Comparison of ENCODE assay signal across 11 cellular contexts in the genomic region with DNA sequence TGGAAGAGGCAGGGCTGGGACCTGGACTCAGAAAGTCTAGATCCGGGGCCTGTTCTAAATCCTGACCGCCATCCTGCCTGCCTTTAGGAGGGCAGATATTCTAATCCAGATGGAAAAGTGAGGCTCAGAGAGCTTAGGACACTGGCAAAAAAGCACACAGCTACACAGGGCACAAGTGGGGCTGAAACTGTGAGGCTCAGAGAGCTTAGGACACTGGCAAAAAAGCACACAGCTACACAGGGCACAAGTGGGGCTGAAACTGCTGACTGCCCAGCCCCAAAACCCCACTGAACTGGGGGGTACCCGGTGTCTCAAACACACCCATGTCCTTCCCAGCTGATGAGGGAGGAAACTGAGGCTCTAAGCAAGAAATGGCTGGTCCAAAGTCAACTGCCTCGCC. TPM values are rescaled to one million over a fixed set of nuclear protein-coding genes. Genes with fewer than 3 reads are reported as not detected.
DNase-seq lines count a peak whose midpoint lies in the region; ATAC-seq and TF ChIP-seq lines count a peak whose summit lies in the region.
"Had no signal": no experiment of that assay in that cellular context is flagged by ENCODE, and none has a peak within 500 bp of the region (broad histone marks: within the 10 kb centered on the region; RNA-seq: fewer than 3 reads in every experiment).

No MANE protein-coding gene starts in this region.

- H4K20me1 ChIP-seq in IMR-90 (ENCODE audit: insufficient read depth, low read length), result no peaks in the 10 kb centered on the region; the same call in 1 of the 2 replicates

- H3K27me3 ChIP-seq in A673 (replicated peaks; ENCODE audit: insufficient read depth, low read depth, low read length, poor library complexity) (no peaks in the 10 kb centered on the region), IMR-90 (ENCODE audit: control insufficient read depth, insufficient read depth, low read length) (no peaks in the 10 kb centered on the region), dorsolateral prefrontal cortex (no peaks in the 10 kb centered on the region), muscle layer of duodenum (ENCODE audit: low read depth, low read length) (no peaks in the 10 kb centered on the region)

- peak overlapping the region; percentile 100 for H2AK9ac ChIP-seq in IMR-90 (replicated peaks; ENCODE audit: low read depth, low read length, poor library complexity)

- peak overlapping the region; percentile 96 for H2AK5ac ChIP-seq in IMR-90 (ENCODE audit: low read depth, low read length)

- peak overlapping the region; percentile 98 for H4K91ac ChIP-seq in IMR-90 (ENCODE audit: insufficient read depth, low read depth, low read length)

- peak overlapping the region; percentile 97 for H3K9ac ChIP-seq in IMR-90 (ENCODE audit: low read depth, low read length)

- POLR2A ChIA-PET in A673 (lab: Charles Lee; ENCODE audit: low non-redundant PET), result interaction anchor here (1.0 kb wide), 1 partner anchor 10 kb away, joined by 3 read pairs; no protein-coding TSS in a partner anchor
- POLR2A ChIA-PET in IMR-90 (lab: Charles Lee; ENCODE audit: unreplicated experiment), result no interaction called here

- H3K9me1 ChIP-seq in IMR-90 (ENCODE audit: insufficient read depth, low read length), result peaks cover 7% of the 10 kb centered on the region

- no peak for TF ChIP-seq CTCF in A673 (conservative IDR thresholded peaks at IDR 0.05; ENCODE audit: low read depth, low read length)
- TF ChIP-seq CTCF in IMR-90 (conservative IDR thresholded peaks at IDR 0.05; ENCODE audit: low read depth, low read length), result no peak
- TF ChIP-seq CTCF in dorsolateral prefrontal cortex (IDR thresholded peaks at IDR 0.05 in 54 of 56, conservative IDR thresholded peaks at IDR 0.05 in 2 of 56; ENCODE audit: low read depth in 1 of 56, partially characterized antibody in 56 of 56), result no peak

- H3K9me3 ChIP-seq in A673 (ENCODE audit: low read depth, low read length, poor library complexity, severe bottlenecking) (no peaks in the 10 kb centered on the region), IMR-90 (ENCODE audit: control insufficient read depth, insufficient read depth, low read length) (no peaks in the 10 kb centered on the region), muscle layer of duodenum (ENCODE audit: control insufficient read depth in 1 of 2, low read length in 2 of 2) (no peaks in the 10 kb centered on the region)

- H3K27ac ChIP-seq in A673 (ENCODE audit: low read depth, low read length, poor library complexity, severe bottlenecking) (peak overlapping the region; percentile 99), IMR-90 (ENCODE audit: insufficient read depth, low read length) (peak overlapping the region; percentile 97), dorsolateral prefrontal cortex (peak overlapping the region in 43 of 59 donors; percentile 96 to 100 (median 100)), muscle layer of duodenum (ENCODE audit: low read length) (no peak overlapping the region)

- intact Hi-C loops in A673 (cut with micrococcal nuclease; ENCODE audit: unreplicated experiment), result loop anchor here (10.0 kb wide), 1 partner anchor 380 kb away; a partner anchor contains a TSS
- intact Hi-C loops in IMR-90 (cut with micrococcal nuclease), result loop anchor here (5.0 kb wide), 1 partner anchor 152 kb away; a partner anchor contains a TSS
- intact Hi-C loops in dorsolateral prefrontal cortex (cut with DNase I), result loop anchor here in 1 of 2 donors (10.0 kb wide), 1 partner anchor 390 kb away; a partner anchor contains a TSS

- CTCF ChIA-PET in A673 (lab: Charles Lee), result no interaction called here
- CTCF ChIA-PET in IMR-90 (lab: Yijun Ruan, JAX), result no interaction called here

- peak overlapping the region; percentile 78; the same call in 1 of the 2 replicates for H3K23ac ChIP-seq in IMR-90 (ENCODE audit: low read depth, low read length)

- H2AFZ ChIP-seq in IMR-90 (replicated peaks; ENCODE audit: low read length, poor library complexity), result peak overlapping the region; percentile 17

- peak overlapping the region; percentile 98 for H3K4ac ChIP-seq in IMR-90 (ENCODE audit: low read depth, low read length)

- peak overlapping the region; percentile 97 to 98 for H4K8ac ChIP-seq in IMR-90 (ENCODE audit: low read depth in 2 of 2, low read length in 2 of 2)

- TF ChIP-seq POLR2A in IMR-90 (IDR thresholded peaks at IDR 0.05; ENCODE audit: low read depth, low read length), result no peak

- H3K36me3 ChIP-seq in A673 (ENCODE audit: insufficient read depth, low read length, poor library complexity, severe bottlenecking) (peaks cover 13% of the 10 kb centered on the region), IMR-90 (ENCODE audit: control insufficient read depth, insufficient read depth, low read length) (peaks cover 12% of the 10 kb centered on the region; the same call in 1 of the 2 replicates), muscle layer of duodenum (ENCODE audit: control insufficient read depth in 1 of 2, insufficient read depth in 2 of 2, low read length in 2 of 2) (peaks cover 6 to 25% of the 10 kb centered on the region in 2 donors)

- no peak overlapping the region for H2BK20ac ChIP-seq in IMR-90 (ENCODE audit: low read depth, low read length)

- H3K79me1 ChIP-seq in IMR-90 (ENCODE audit: low read depth in 1 of 2, low read length in 2 of 2), result peaks cover 27 to 65% of the 10 kb centered on the region in 2 experiments

- DNase-seq in A673 (ENCODE audit: low spot score), result no peak
- DNase-seq in IMR-90, result no peak
- no peak for DNase-seq in dorsolateral prefrontal cortex
- no peak for DNase-seq in NCI-H1092 (lab: John Stamatoyannopoulos, UW)
- DNase-seq: activated CD8-positive, alpha-beta T cell treated with anti-CD3 and anti-CD28 coated beads for 36 hours; effector CD4-positive, alpha-beta T cell; NK-92 treated with Interleukin-12 subunit alpha and Interleukin-12 subunit beta, amount 100 ng/mL, for 24 hours had no signal

- peak overlapping the region; percentile 99 for H4K5ac ChIP-seq in IMR-90 (ENCODE audit: low read depth, low read length)

- peak overlapping the region; percentile 95 for H3K4me3 ChIP-seq in A673 (ENCODE audit: low read depth, low read length, poor library complexity, severe bottlenecking)
- peak overlapping the region; percentile 63 for H3K4me3 ChIP-seq in IMR-90 (ENCODE audit: insufficient read depth, low read depth, low read length)
- H3K4me3 ChIP-seq in dorsolateral prefrontal cortex, result peak overlapping the region in 55 of 59 donors; percentile 71 to 100 (median 96)
- H3K4me3 ChIP-seq in muscle layer of duodenum (ENCODE audit: low read depth in 1 of 2, low read length in 2 of 2), result peak overlapping the region; percentile 92 to 93

- no peak overlapping the region for H3K18ac ChIP-seq in IMR-90 (ENCODE audit: low read depth, low read length)

- H2BK120ac ChIP-seq in IMR-90 (ENCODE audit: low read depth, low read length), result no peak overlapping the region

- H3K4me1 ChIP-seq in A673 (ENCODE audit: insufficient read depth, low read length, poor library complexity, severe bottlenecking) (peaks cover 23% of the 10 kb centered on the region), IMR-90 (ENCODE audit: control insufficient read depth, insufficient read depth, low read length) (peaks cover 8% of the 10 kb centered on the region), muscle layer of duodenum (ENCODE audit: control insufficient read depth in 1 of 2, insufficient read depth in 2 of 2, low read length in 2 of 2) (peaks cover 14 to 37% of the 10 kb centered on the region in 2 donors)

- no peak for TF ChIP-seq RAD21 in IMR-90 (IDR thresholded peaks at IDR 0.05; ENCODE audit: low read length)

- BruUV-seq in A673 (replicated peaks; lab: Mats Ljungman, UMichigan) (no TSS peak), IMR-90 (replicated peaks; lab: Mats Ljungman, UMichigan) (no TSS peak)

- no peak overlapping the region for H3K56ac ChIP-seq in IMR-90 (ENCODE audit: extremely low read depth, insufficient read depth, low read length)

- H2BK15ac ChIP-seq in IMR-90 (ENCODE audit: low read depth, low read length), result no peak overlapping the region

- H3K4me2 ChIP-seq in IMR-90 (ENCODE audit: low read depth, low read length), result peak overlapping the region; percentile 99

- 100% methylated on average over 2 of the region's 4 CpGs; no CpG with 5 or more reads in 1 of the 2 experiments for WGBS in IMR-90 (ENCODE audit: extremely low coverage in 2 of 2, insufficient read length in 1 of 2), 2 experiments

- ATAC-seq in IMR-90 (ENCODE audit: low read depth), result no peak
- no peak for ATAC-seq in HG02571 (IDR thresholded peaks at IDR 0.05; ENCODE audit: unreplicated experiment)
- no peak for ATAC-seq in HG03025 (IDR thresholded peaks at IDR 0.05; ENCODE audit: low FRiP score, unreplicated experiment)
- ATAC-seq in GM21367 (IDR thresholded peaks at IDR 0.05; ENCODE audit: unreplicated experiment), result no peak
- ATAC-seq: activated CD8-positive, alpha-beta T cell treated with anti-CD3 and anti-CD28 coated beads for 36 hours had no signal

- dilution Hi-C loops in IMR-90 (cut with HindIII; ENCODE audit: low sequenced_read_pairs, unreplicated experiment), result no loop called here

- H2BK5ac ChIP-seq in IMR-90 (ENCODE audit: low read depth, low read length, poor library complexity, severe bottlenecking), result peak overlapping the region; percentile 96

- peak overlapping the region; percentile 98 for H3K14ac ChIP-seq in IMR-90 (replicated peaks; ENCODE audit: low read depth, low read length)

- in situ Hi-C loops in IMR-90 (cut with MboI; ENCODE audit: low sequenced_read_pairs), result no loop called here

RNA-seq across cellular contexts. Expression of a gene that starts 2.0 kb away (rescaled TPM):
- total RNA-seq in A673 (2021) (80.3 and 81.5 TPM in 2 replicates), IMR-90 (2012; rRNA removed) (3.6 and 5.0 TPM in 2 replicates), dorsolateral prefrontal cortex (10 to 100 TPM; 19.9 to 42.2 (median 27.8) TPM)
- 54.4 and 68.7 TPM in 2 replicates for polyA plus RNA-seq in IMR-90 (2012; rRNA removed)
- polyA plus RNA-seq in IMR-90 (2012; cell fraction: cytosol; rRNA removed), result 58.5 and 76.0 TPM in 2 replicates
- polyA plus RNA-seq in IMR-90 (2012; cell fraction: nucleus; rRNA removed; ENCODE audit: low replicate concordance), result 78.4 and 102 TPM in 2 replicates

RNA-seq across cellular contexts. Expression of a gene that starts 2.3 kb away (rescaled TPM):
- total RNA-seq in A673 (2021) (35.1 and 40.0 TPM in 2 replicates), IMR-90 (2012; rRNA removed) (1.1 and 1.4 TPM in 2 replicates), dorsolateral prefrontal cortex (100 to 1,000 TPM in 14 of 120 experiments, 10 to 100 TPM in 106; 61.4 to 116 (median 85.9) TPM)
- polyA plus RNA-seq in IMR-90 (2012; rRNA removed), result 26.8 and 27.8 TPM in 2 replicates
- polyA plus RNA-seq in IMR-90 (2012; cell fraction: cytosol; rRNA removed), result 18.6 and 33.5 TPM in 2 replicates
- 40.7 and 82.6 TPM in 2 replicates for polyA plus RNA-seq in IMR-90 (2012; cell fraction: nucleus; rRNA removed; ENCODE audit: low replicate concordance)

RNA-seq across cellular contexts. Expression of a gene that starts 7.8 kb away (rescaled TPM):
- total RNA-seq in A673 (2021) (122 and 130 TPM in 2 replicates), IMR-90 (2012; rRNA removed) (10.6 and 14.2 TPM in 2 replicates), dorsolateral prefrontal cortex (10 to 100 TPM; 26.3 to 92.5 (median 46.7) TPM)
- polyA plus RNA-seq in IMR-90 (2012; rRNA removed), result 25.0 and 33.0 TPM in 2 replicates
- 16.7 and 18.1 TPM in 2 replicates for polyA plus RNA-seq in IMR-90 (2012; cell fraction: cytosol; rRNA removed)
- 171 and 356 TPM in 2 replicates for polyA plus RNA-seq in IMR-90 (2012; cell fraction: nucleus; rRNA removed; ENCODE audit: low replicate concordance)

RNA-seq across cellular contexts. Expression of a gene that starts 21.5 kb away (rescaled TPM):
- total RNA-seq in A673 (2021) (1.3 TPM in 2 replicates), IMR-90 (2012; rRNA removed) (under 0.01 and 0.36 TPM in 2 replicates), dorsolateral prefrontal cortex (1 to 10 TPM in 52 of 120 experiments, under 1 TPM in 57, not detected in 11; 0.23 to 6.1 (median 0.96) TPM)
- 0.27 and 0.31 TPM in 2 replicates for polyA plus RNA-seq in IMR-90 (2012; rRNA removed)
- 0.29 and 0.48 TPM in 2 replicates for polyA plus RNA-seq in IMR-90 (2012; cell fraction: cytosol; rRNA removed)
- polyA plus RNA-seq in IMR-90 (2012; cell fraction: nucleus; rRNA removed; ENCODE audit: low replicate concordance), result 0.24 and 0.60 TPM in 2 replicates

RNA-seq across cellular contexts. Expression of a gene that starts 24.2 kb away (rescaled TPM):
- total RNA-seq in A673 (2021), result 331 and 356 TPM in 2 replicates
- total RNA-seq in IMR-90 (2012; rRNA removed), result 34.4 and 36.1 TPM in 2 replicates
- polyA plus RNA-seq in IMR-90 (2012; rRNA removed), result 106 and 107 TPM in 2 replicates
- 63.8 and 170 TPM in 2 replicates for polyA plus RNA-seq in IMR-90 (2012; cell fraction: cytosol; rRNA removed)
- polyA plus RNA-seq in IMR-90 (2012; cell fraction: nucleus; rRNA removed; ENCODE audit: low replicate concordance), result 249 and 529 TPM in 2 replicates
- 100 to 1,000 TPM; 186 to 437 (median 239) TPM for total RNA-seq in dorsolateral prefrontal cortex

Comparison
In these comparisons a context has a peak if more than half of its experiments do, and no peak if none do; other contexts are left out.
1. RNA of a gene that starts 2.3 kb away (total RNA-seq): 61.4 to 116 TPM in dorsolateral prefrontal cortex and 35.1 to 40.0 TPM in A673; 1.1 to 1.4 TPM in IMR-90; every median in the first group is over 10 times any median in the second.
2. Peak in every context shown above with its lines, with median percentiles within 50 percentile points of each other: H3K4me3 ChIP-seq.